In genomic region chr4:103915224-103915869, GRCh38 we compare ENCODE assay signal across 8 cellular contexts.
A peak's percentile ranks its signal among the peaks of the same experiment; 100 is the strongest.
DNase-seq lines count a peak whose midpoint lies in the region; ATAC-seq and TF ChIP-seq lines count a peak whose summit lies in the region.

No MANE protein-coding gene starts in this region.

- in situ Hi-C loops in brain microvascular endothelial cell (cut with HindIII; ENCODE audit: low pct_ligation_motif_present, low sequenced_read_pairs), result no loop called here

- ATAC-seq in CD8-positive, alpha-beta T cell, result no peak

- TF ChIP-seq CTCF in Loucy (conservative IDR thresholded peaks at IDR 0.05; ENCODE audit: low read length), result peak; percentile 71
- TF ChIP-seq CTCF in brain microvascular endothelial cell (IDR thresholded peaks at IDR 0.05; ENCODE audit: low read depth, low read length, missing control alignments), result peak; percentile 47
- TF ChIP-seq CTCF in osteocyte (IDR thresholded peaks at IDR 0.05), result peak; percentile 60
- TF ChIP-seq CTCF in CD8-positive, alpha-beta T cell (IDR thresholded peaks at IDR 0.05), result no peak

- H3K4me3 ChIP-seq in Loucy (ENCODE audit: low read length, poor library complexity, severe bottlenecking) (no peak overlapping the region), brain microvascular endothelial cell (ENCODE audit: low read depth, low read length) (no peak overlapping the region)
- no peak overlapping the region for H3K4me3 ChIP-seq in CD8-positive, alpha-beta T cell (ENCODE audit: low read depth, low read length)

- H3K9ac ChIP-seq in Loucy (ENCODE audit: low read depth, low read length, poor library complexity, severe bottlenecking), result no peak overlapping the region

- H3K27me3 ChIP-seq in Loucy (ENCODE audit: insufficient read depth, low read length, poor library complexity, severe bottlenecking) (no peaks in the 10 kb centered on the region), brain microvascular endothelial cell (replicated peaks) (no peaks in the 10 kb centered on the region)
- H3K27me3 ChIP-seq in CD8-positive, alpha-beta T cell (ENCODE audit: insufficient read depth, low read length), result no peaks in the 10 kb centered on the region

- H3K4me1 Mint-ChIP-seq in osteocyte (ENCODE audit: unreplicated experiment), result no peaks in the 10 kb centered on the region
- no peaks in the 10 kb centered on the region for H3K4me1 Mint-ChIP-seq in CD8-positive, alpha-beta T cell (ENCODE audit: low read depth)

- H3K4me1 ChIP-seq in Loucy (ENCODE audit: insufficient read depth, low read length, poor library complexity, severe bottlenecking), result no peaks in the 10 kb centered on the region
- no peaks in the 10 kb centered on the region for H3K4me1 ChIP-seq in CD8-positive, alpha-beta T cell (ENCODE audit: insufficient read depth, low read length)

- CTCF ChIA-PET in CD8-positive, alpha-beta T cell (lab: Charles Lee), result no interaction called here

- no peaks in the 10 kb centered on the region for H3K79me2 ChIP-seq in Loucy (ENCODE audit: insufficient read depth, low read length)

- no peak overlapping the region for H3K4me3 Mint-ChIP-seq in osteocyte (ENCODE audit: unreplicated experiment)
- no peak overlapping the region for H3K4me3 Mint-ChIP-seq in CD8-positive, alpha-beta T cell

- no peaks in the 10 kb centered on the region for H3F3A ChIP-seq in Loucy (ENCODE audit: low read depth)

- H3K27ac ChIP-seq in brain microvascular endothelial cell, result no peak overlapping the region
- no peak overlapping the region for H3K27ac ChIP-seq in CD8-positive, alpha-beta T cell (ENCODE audit: low read depth, low read length)

- no peak overlapping the region for H3K4me2 ChIP-seq in Loucy (ENCODE audit: low read depth, low read length, poor library complexity, severe bottlenecking)

- H4K20me1 ChIP-seq in Loucy (ENCODE audit: insufficient read depth, low read length, poor library complexity, severe bottlenecking), result no peaks in the 10 kb centered on the region

- intact Hi-C loops in CD8-positive, alpha-beta T cell (cut with DNase I, micrococcal nuclease), result no loop called here

- no peak overlapping the region for H2AFZ ChIP-seq in Loucy (ENCODE audit: low read length)

- H3K36me3 Mint-ChIP-seq in osteocyte (ENCODE audit: unreplicated experiment), result no peaks in the 10 kb centered on the region
- no peaks in the 10 kb centered on the region for H3K36me3 Mint-ChIP-seq in CD8-positive, alpha-beta T cell

- peak; percentile 36 for DNase-seq in NCI-H1105 treated with DMSO at 0.1 percent for 48 hours (lab: John Stamatoyannopoulos, UW)
- DNase-seq in NCI-H1105 (lab: John Stamatoyannopoulos, UW), result no peak
- DNase-seq in HCEC 1CT, result peak; percentile 8
- DNase-seq in brain microvascular endothelial cell, result no peak
- DNase-seq in osteocyte (ENCODE audit: extremely low spot score, unreplicated experiment), result no peak
- DNase-seq in CD8-positive, alpha-beta T cell, result no peak
- no peak for DNase-seq in activated gamma-delta T cell treated with Interleukin-2 at 50 U/mL for 16 hours

- no peaks in the 10 kb centered on the region for H3K27me3 Mint-ChIP-seq in osteocyte (ENCODE audit: unreplicated experiment)
- H3K27me3 Mint-ChIP-seq in CD8-positive, alpha-beta T cell (ENCODE audit: low read depth), result no peaks in the 10 kb centered on the region

- H3K9me3 ChIP-seq in Loucy (ENCODE audit: insufficient read depth, low read depth, low read length), result no peaks in the 10 kb centered on the region
- no peaks in the 10 kb centered on the region for H3K9me3 ChIP-seq in CD8-positive, alpha-beta T cell (ENCODE audit: low read length)

- H3K9me2 ChIP-seq in Loucy (replicated peaks; ENCODE audit: low read depth, low read length), result no peaks in the 10 kb centered on the region

- H3K36me3 ChIP-seq in Loucy (ENCODE audit: insufficient read depth, low read length), result no peaks in the 10 kb centered on the region
- no peaks in the 10 kb centered on the region for H3K36me3 ChIP-seq in brain microvascular endothelial cell (replicated peaks)
- no peaks in the 10 kb centered on the region for H3K36me3 ChIP-seq in CD8-positive, alpha-beta T cell (ENCODE audit: insufficient read depth, low read length)

- POLR2A ChIA-PET in CD8-positive, alpha-beta T cell (lab: Charles Lee), result no interaction called here

- no peaks in the 10 kb centered on the region for H3K9me3 Mint-ChIP-seq in osteocyte (ENCODE audit: unreplicated experiment)
- H3K9me3 Mint-ChIP-seq in CD8-positive, alpha-beta T cell, result no peaks in the 10 kb centered on the region

- no peak overlapping the region for H3K27ac Mint-ChIP-seq in osteocyte (ENCODE audit: unreplicated experiment)
- no peak overlapping the region for H3K27ac Mint-ChIP-seq in CD8-positive, alpha-beta T cell

Comparison
In these comparisons a context has a peak if more than half of its experiments do, and no peak if none do; other contexts are left out.
1. DNase-seq: peak in NCI-H1105 treated with DMSO at 0.1 percent for 48 hours (single experiment) and HCEC 1CT (single experiment); none in NCI-H1105 (single experiment), brain microvascular endothelial cell (single experiment), osteocyte (single experiment), CD8-positive, alpha-beta T cell (0 of 7) and activated gamma-delta T cell treated with Interleukin-2 at 50 U/mL for 16 hours (single experiment).